Comparison of ENCODE assay signal across 9 cellular contexts in the genomic region with DNA sequence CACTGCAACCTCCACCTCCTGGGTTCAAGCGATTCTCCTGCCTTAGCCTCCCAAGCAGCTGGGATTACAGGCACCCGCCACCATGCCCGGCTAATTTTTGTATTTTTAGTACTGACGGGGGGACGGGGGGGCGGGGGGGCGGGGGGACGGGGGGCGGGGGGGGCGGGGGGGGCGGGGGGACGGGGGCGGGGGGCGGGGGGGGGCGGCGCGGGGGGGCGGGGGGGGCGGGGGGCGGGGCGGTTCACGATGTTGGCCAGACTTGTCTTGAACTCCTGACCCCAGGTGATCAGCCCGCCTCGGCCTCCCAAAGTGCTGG. TPM values are rescaled to one million over a fixed set of nuclear protein-coding genes. Genes with fewer than 3 reads are reported as not detected.
DNase-seq lines count a peak whose midpoint lies in the region; ATAC-seq and TF ChIP-seq lines count a peak whose summit lies in the region.
"Not testable (repeated sequence)": the region's sequence is repeated elsewhere in the genome, so short reads cannot be mapped to it uniquely, and the experiment has no call there.
"Had no signal": no experiment of that assay in that cellular context is flagged by ENCODE, and none has a peak within 500 bp of the region (broad histone marks: within the 10 kb centered on the region; RNA-seq: fewer than 3 reads in every experiment).

No MANE protein-coding gene starts in this region.

- dilution Hi-C loops in mammary epithelial cell (cut with HindIII; ENCODE audit: low sequenced_read_pairs): not testable (repeated sequence)

- intact Hi-C loops in Caco-2 (cut with micrococcal nuclease; ENCODE audit: unreplicated experiment); mammary epithelial cell (cut with micrococcal nuclease); prostate gland (cut with DNase I): not testable (repeated sequence)
- intact Hi-C loops in activated CD4-positive, alpha-beta memory T cell treated with anti-CD3 and anti-CD28 coated beads for 36 hours (cut with micrococcal nuclease): loop anchor here (1.0 to 2.0 kb wide), 4 partner anchors 40 to 958 kb away; partner anchors contain the start of genes AURKA, CSTF1, RBM38 and RTF2

- DNase-seq in Caco-2; MG63; activated CD4-positive, alpha-beta memory T cell treated with anti-CD3 and anti-CD28 coated beads for 36 hours; mammary epithelial cell; fibroblast of villous mesenchyme (ENCODE audit: low read depth); memory B cell (ENCODE audit: low spot score in 2 of 2); prostate gland (ENCODE audit: low spot score); type B pancreatic cell (ENCODE audit: extremely low spot score, unreplicated experiment): not testable (repeated sequence)

- in situ Hi-C loops in mammary epithelial cell (cut with MboI; ENCODE audit: low sequenced_read_pairs in 2 of 2): not testable (repeated sequence)

- peaks cover 40% of the 10 kb centered on the region for H3K79me2 ChIP-seq in mammary epithelial cell (ENCODE audit: insufficient read depth, low read length)

- not testable (repeated sequence) for TF ChIP-seq CTCF in Caco-2 (IDR thresholded peaks at IDR 0.05; ENCODE audit: insufficient read depth in 1 of 2, low read depth in 1 of 2, low read length in 1 of 2, severe bottlenecking in 1 of 2, unreplicated experiment in 1 of 2); mammary epithelial cell (conservative IDR thresholded peaks at IDR 0.05 in 1 of 2, IDR thresholded peaks at IDR 0.05 in 1 of 2; ENCODE audit: extremely low read depth in 1 of 2, insufficient read depth in 1 of 2, low read depth in 1 of 2, low read length in 2 of 2); fibroblast of villous mesenchyme (IDR thresholded peaks at IDR 0.05; ENCODE audit: insufficient read depth, low read depth, low read length); prostate gland (IDR thresholded peaks at IDR 0.05); type B pancreatic cell (conservative IDR thresholded peaks at IDR 0.05)

- not testable (repeated sequence) for H4K20me1 ChIP-seq in mammary epithelial cell (ENCODE audit: insufficient read depth, low read length)

- H3K4me3 ChIP-seq in Caco-2 (ENCODE audit: low read depth, low read length) (peak overlapping the region; percentile 74), MG63 (peak overlapping the region; percentile 91), mammary epithelial cell (replicated peaks in 1 of 3; ENCODE audit: insufficient read depth in 1 of 3, low read depth in 2 of 3, low read length in 3 of 3) (peak overlapping the region; percentile 76 to 88 (median 82)), fibroblast of villous mesenchyme (ENCODE audit: low read depth, low read length) (peak overlapping the region; percentile 96), prostate gland (peak overlapping the region; percentile 64 to 71)

- H3K27me3 ChIP-seq in Caco-2 (replicated peaks; ENCODE audit: control insufficient read depth, insufficient read depth, low read length); MG63; mammary epithelial cell (ENCODE audit: insufficient read depth, low read length); prostate gland (replicated peaks; ENCODE audit: insufficient read depth): not testable (repeated sequence)

- peak overlapping the region; percentile 83 for H2AFZ ChIP-seq in mammary epithelial cell (ENCODE audit: low read depth, low read length)

- peak overlapping the region; percentile 88 for H3K4me3 Mint-ChIP-seq in Caco-2 (ENCODE audit: unreplicated experiment)
- peak overlapping the region; percentile 90 for H3K4me3 Mint-ChIP-seq in activated CD4-positive, alpha-beta memory T cell treated with anti-CD3 and anti-CD28 coated beads for 36 hours
- peak overlapping the region; percentile 89 for H3K4me3 Mint-ChIP-seq in memory B cell
- H3K4me3 Mint-ChIP-seq in type B pancreatic cell: peak overlapping the region; percentile 95

- H3K4me1 ChIP-seq in Caco-2; prostate gland (replicated peaks): not testable (repeated sequence)
- H3K4me1 ChIP-seq in mammary epithelial cell (ENCODE audit: insufficient read depth, low read length): peaks cover 16% of the 10 kb centered on the region

- POLR2A ChIA-PET in Caco-2 (lab: Charles Lee): not testable (repeated sequence)
- POLR2A ChIA-PET in activated CD4-positive, alpha-beta memory T cell treated with anti-CD3 and anti-CD28 coated beads for 36 hours (lab: Charles Lee): interaction anchor here (3.3 kb wide), 1 partner anchor 39 kb away, joined by 22 read pairs; the partner anchor contains the start of gene RBM38

- not testable (repeated sequence) for H3K9me3 ChIP-seq in Caco-2; MG63; mammary epithelial cell (replicated peaks; ENCODE audit: insufficient read depth, low read length); prostate gland

- not testable (repeated sequence) for ATAC-seq in memory B cell (ENCODE audit: low read depth)

- no CpG with 5 or more reads among the region's 24 CpGs for whole genome bisulfite sequencing in mammary epithelial cell (ENCODE audit: low coverage, missing lambda C conversion rate)
- WGBS in prostate gland: 12% methylated on average over 12 of the region's 24 CpGs

- H3K36me3 Mint-ChIP-seq in Caco-2 (ENCODE audit: insufficient read depth, unreplicated experiment): peaks cover 52% of the 10 kb centered on the region
- H3K36me3 Mint-ChIP-seq in activated CD4-positive, alpha-beta memory T cell treated with anti-CD3 and anti-CD28 coated beads for 36 hours: peaks cover 24% of the 10 kb centered on the region
- not testable (repeated sequence) for H3K36me3 Mint-ChIP-seq in memory B cell, type B pancreatic cell

- BruUV-seq in Caco-2 (replicated peaks; lab: Mats Ljungman, UMichigan); mammary epithelial cell (replicated peaks; lab: Mats Ljungman, UMichigan): not testable (repeated sequence)

- H3K27ac ChIP-seq in mammary epithelial cell (ENCODE audit: insufficient read depth, low read depth, low read length) (peak overlapping the region; percentile 74), prostate gland (peak overlapping the region; percentile 73 to 75)

- H3K4me2 ChIP-seq in mammary epithelial cell (ENCODE audit: insufficient read depth, low read depth, low read length): peak overlapping the region; percentile 93

- H3K4me1 Mint-ChIP-seq in Caco-2 (ENCODE audit: low read depth, unreplicated experiment) (peaks cover 18% of the 10 kb centered on the region), memory B cell (peaks cover 12% of the 10 kb centered on the region), type B pancreatic cell (ENCODE audit: unreplicated experiment) (peaks cover 16% of the 10 kb centered on the region)
- peaks cover 23% of the 10 kb centered on the region for H3K4me1 Mint-ChIP-seq in activated CD4-positive, alpha-beta memory T cell treated with anti-CD3 and anti-CD28 coated beads for 36 hours (ENCODE audit: low read depth)

- H3K27ac Mint-ChIP-seq in Caco-2 (ENCODE audit: unreplicated experiment) (peak overlapping the region; percentile 90), memory B cell (peak overlapping the region; percentile 86), type B pancreatic cell (peak overlapping the region; percentile 86)
- peak overlapping the region; percentile 85 for H3K27ac Mint-ChIP-seq in activated CD4-positive, alpha-beta memory T cell treated with anti-CD3 and anti-CD28 coated beads for 36 hours

- CTCF ChIA-PET in Caco-2 (lab: Charles Lee): interaction anchor here (0.8 kb wide), 1 partner anchor 15 kb away, joined by 3 read pairs; no protein-coding TSS in a partner anchor
- CTCF ChIA-PET in activated CD4-positive, alpha-beta memory T cell treated with anti-CD3 and anti-CD28 coated beads for 36 hours (lab: Charles Lee): interaction anchor here (1.0 to 1.2 kb wide), 2 partner anchors 39 to 800 kb away, joined by 3 to 4 read pairs; no protein-coding TSS in a partner anchor
- CTCF ChIA-PET in mammary epithelial cell (lab: Charles Lee; ENCODE audit: low non-redundant PET): not testable (repeated sequence)

- H3K36me3 ChIP-seq in Caco-2 (ENCODE audit: control insufficient read depth, insufficient read depth, low read length); MG63; prostate gland: not testable (repeated sequence)
- peaks cover 12% of the 10 kb centered on the region for H3K36me3 ChIP-seq in mammary epithelial cell (ENCODE audit: insufficient read depth, low read length)

- H3K9me3 Mint-ChIP-seq in Caco-2 (ENCODE audit: unreplicated experiment); activated CD4-positive, alpha-beta memory T cell treated with anti-CD3 and anti-CD28 coated beads for 36 hours; memory B cell; type B pancreatic cell: not testable (repeated sequence)

- peak overlapping the region; percentile 86 for H3K9ac ChIP-seq in mammary epithelial cell (ENCODE audit: insufficient read depth, low read length)

- not testable (repeated sequence) for H3K27me3 Mint-ChIP-seq in Caco-2 (ENCODE audit: insufficient read depth, unreplicated experiment); activated CD4-positive, alpha-beta memory T cell treated with anti-CD3 and anti-CD28 coated beads for 36 hours; memory B cell; type B pancreatic cell

- TF ChIP-seq POLR2A in prostate gland (IDR thresholded peaks at IDR 0.05): not testable (repeated sequence)

RNA-seq across cellular contexts. Expression of gene RAE1, which starts 0.4 kb away (rescaled TPM):
- 133 and 138 TPM in 2 replicates for total RNA-seq in Caco-2 (2022)
- 74.3 and 85.5 TPM in 2 replicates for total RNA-seq in MG63 (2014; rRNA removed; shearing (Covaris generic); ENCODE audit: low replicate concordance)
- total RNA-seq in activated CD4-positive, alpha-beta memory T cell treated with anti-CD3 and anti-CD28 coated beads for 36 hours: 10 to 100 TPM; 33.7 to 38.2 TPM
- 10 to 100 TPM; 30.2 to 34.7 TPM for total RNA-seq in mammary epithelial cell
- polyA plus RNA-seq in mammary epithelial cell: 42.3 TPM
- 38.7 TPM for polyA minus RNA-seq in mammary epithelial cell
- total RNA-seq in fibroblast of villous mesenchyme: 26.7 and 28.5 TPM in 2 replicates
- total RNA-seq in prostate gland: 10 to 100 TPM; 21.7 to 49.9 TPM
- total RNA-seq in type B pancreatic cell (ENCODE audit: low replicate concordance): 38.2 and 46.5 TPM in 2 replicates

RNA-seq across cellular contexts. Expression of gene SPO11, which starts 21.1 kb away (rescaled TPM):
- total RNA-seq in Caco-2 (2022): not detected in 2 replicates
- total RNA-seq in MG63 (2014; rRNA removed; shearing (Covaris generic); ENCODE audit: low replicate concordance): not detected in 2 replicates
- not detected for total RNA-seq in activated CD4-positive, alpha-beta memory T cell treated with anti-CD3 and anti-CD28 coated beads for 36 hours
- total RNA-seq in mammary epithelial cell: not detected
- polyA plus RNA-seq in mammary epithelial cell: not detected
- not detected for polyA minus RNA-seq in mammary epithelial cell
- not detected in 2 replicates for total RNA-seq in fibroblast of villous mesenchyme
- 1 to 10 TPM in 1 of 2 donors, not detected in 1; 2.6 TPM for total RNA-seq in prostate gland
- total RNA-seq in type B pancreatic cell (ENCODE audit: low replicate concordance): not detected in 2 replicates
- total RNA-seq: left lobe of liver had no signal

RNA-seq across cellular contexts. Expression of gene RBM38, which starts 40.5 kb away (rescaled TPM):
- total RNA-seq in Caco-2 (2022) (34.4 and 39.2 TPM in 2 replicates), mammary epithelial cell (10 to 100 TPM; 16.2 to 21.2 TPM), fibroblast of villous mesenchyme (5.2 and 8.2 TPM in 2 replicates), prostate gland (100 to 1,000 TPM in 1 of 2 donors, 10 to 100 TPM in 1; 29.9 to 104 TPM), type B pancreatic cell (ENCODE audit: low replicate concordance) (15.2 and 26.5 TPM in 2 replicates)
- total RNA-seq in MG63 (2014; rRNA removed; shearing (Covaris generic); ENCODE audit: low replicate concordance): 50.0 and 51.2 TPM in 2 replicates
- 10 to 100 TPM; 73.4 to 77.3 TPM for total RNA-seq in activated CD4-positive, alpha-beta memory T cell treated with anti-CD3 and anti-CD28 coated beads for 36 hours
- 15.4 TPM for polyA plus RNA-seq in mammary epithelial cell
- polyA minus RNA-seq in mammary epithelial cell: 5.9 TPM
